ENCODE assay signal across 7 cellular contexts in the genomic region with DNA sequence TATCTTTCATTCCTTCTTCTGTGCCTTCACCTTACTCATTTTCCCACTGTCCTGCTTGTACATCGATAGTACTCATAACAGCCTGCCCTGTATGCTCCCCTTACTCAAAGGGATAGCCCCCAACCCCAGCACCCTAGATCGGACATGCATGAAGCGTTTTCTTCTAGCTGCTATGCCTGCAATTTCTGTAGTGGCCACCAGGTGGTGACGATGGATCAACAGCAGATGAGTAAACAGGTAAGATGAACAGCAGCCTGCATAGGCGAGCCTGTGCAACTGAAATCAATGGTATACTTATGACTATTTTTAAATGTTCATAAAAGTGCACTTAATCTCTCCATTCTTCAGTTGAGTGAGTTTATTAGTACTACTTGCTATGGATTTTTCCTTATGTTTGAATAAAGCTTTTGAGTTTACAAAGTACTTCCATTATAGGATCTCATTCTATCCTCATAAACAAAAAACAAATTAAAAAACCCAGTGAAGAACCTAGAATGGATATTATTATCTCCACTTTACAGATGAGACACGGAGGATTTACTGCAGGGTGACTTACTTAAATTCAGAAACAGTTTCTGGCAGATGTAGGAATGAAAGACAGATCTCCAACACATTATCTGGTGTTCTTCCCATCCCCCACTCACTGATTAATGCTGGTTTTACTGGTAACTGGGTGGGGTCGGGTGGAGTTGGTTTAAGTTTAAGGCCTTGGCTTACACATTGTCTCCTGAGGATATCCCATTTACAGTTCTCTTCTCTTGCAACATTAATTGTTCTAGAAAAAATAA.
DNase-seq lines count a peak whose midpoint lies in the region; ATAC-seq and TF ChIP-seq lines count a peak whose summit lies in the region.

No MANE protein-coding gene starts in this region.

- intact Hi-C loops in left ventricle myocardium inferior (cut with micrococcal nuclease): no loop called here

- peak; percentile 68 for TF ChIP-seq RAD21 in Ishikawa (IDR thresholded peaks at IDR 0.05; ENCODE audit: low read depth)

- TF ChIP-seq EP300 in Ishikawa (IDR thresholded peaks at IDR 0.05; ENCODE audit: borderline replicate concordance): no peak

- no peaks in the 10 kb centered on the region for H3K4me1 ChIP-seq in left ventricle myocardium inferior

- TF ChIP-seq CTCF in GM06990 (IDR thresholded peaks at IDR 0.05; ENCODE audit: insufficient read depth, low read length, poor library complexity, severe bottlenecking) (peak; percentile 78), left ventricle myocardium inferior (IDR thresholded peaks at IDR 0.05; ENCODE audit: borderline replicate concordance) (peak; percentile 62)

- H3K27me3 ChIP-seq in GM06990 (replicated peaks; ENCODE audit: control insufficient read depth, insufficient read depth, low read length) (no peaks in the 10 kb centered on the region), left ventricle myocardium inferior (ENCODE audit: low read depth) (no peaks in the 10 kb centered on the region)

- peaks cover 16% of the 10 kb centered on the region for H3K9me3 ChIP-seq in left ventricle myocardium inferior (replicated peaks)

- no peak overlapping the region for H3K27ac ChIP-seq in left ventricle myocardium inferior (replicated peaks)

- DNase-seq in GM06990 (ENCODE audit: extremely low read depth, insufficient read length) (peak; percentile 28), left ventricle myocardium inferior (no peak), T-helper 9 cell (no peak)
- peak; percentile 53 to 56 for DNase-seq in activated CD4-positive, alpha-beta T cell treated with anti-CD3 and anti-CD28 coated beads, Interleukin-2, amount 50 U/mL, for 48 hours
- DNase-seq in stimulated activated CD4-positive, alpha-beta T cell treated with anti-CD3 and anti-CD28 coated beads, Interleukin-2, amount 100 ng/mL, for 24 hours: peak; percentile 26 to 60

- H3K4me3 ChIP-seq in GM06990 (replicated peaks; ENCODE audit: low read depth, low read length) (no peak overlapping the region), left ventricle myocardium inferior (no peak overlapping the region)

- ATAC-seq in HG02642 (IDR thresholded peaks at IDR 0.05; ENCODE audit: poor library complexity, unreplicated experiment): no peak

- H3K36me3 ChIP-seq in GM06990 (ENCODE audit: control insufficient read depth, insufficient read depth, low read length) (no peaks in the 10 kb centered on the region), left ventricle myocardium inferior (peaks cover 5% of the 10 kb centered on the region)

TF ChIP-seq in Ishikawa, 13 proteins besides CTCF, POLR2A, EP300 and RAD21:
- TF ChIP-seq, protein P1, sequence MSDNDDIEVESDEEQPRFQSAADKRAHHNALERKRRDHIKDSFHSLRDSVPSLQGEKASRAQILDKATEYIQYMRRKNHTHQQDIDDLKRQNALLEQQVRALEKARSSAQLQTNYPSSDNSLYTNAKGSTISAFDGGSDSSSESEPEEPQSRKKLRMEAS (IDR thresholded peaks at IDR 0.05): no peak
- TF ChIP-seq YY1 (IDR thresholded peaks at IDR 0.05; ENCODE audit: low read depth) (no peak), ZBTB7A (IDR thresholded peaks at IDR 0.05; ENCODE audit: low read depth) (no peak), TEAD4 (IDR thresholded peaks at IDR 0.05) (no peak), EGR1 (IDR thresholded peaks at IDR 0.05) (no peak), TAF1 (IDR thresholded peaks at IDR 0.05; ENCODE audit: low read depth) (no peak)
- TF ChIP-seq, protein P2, sequence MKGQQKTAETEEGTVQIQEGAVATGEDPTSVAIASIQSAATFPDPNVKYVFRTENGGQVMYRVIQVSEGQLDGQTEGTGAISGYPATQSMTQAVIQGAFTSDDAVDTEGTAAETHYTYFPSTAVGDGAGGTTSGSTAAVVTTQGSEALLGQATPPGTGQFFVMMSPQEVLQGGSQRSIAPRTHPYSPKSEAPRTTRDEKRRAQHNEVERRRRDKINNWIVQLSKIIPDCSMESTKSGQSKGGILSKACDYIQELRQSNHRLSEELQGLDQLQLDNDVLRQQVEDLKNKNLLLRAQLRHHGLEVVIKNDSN (IDR thresholded peaks at IDR 0.05): no peak

Comparison
In these comparisons a context has a peak if more than half of its experiments do, and no peak if none do; other contexts are left out.
1. DNase-seq: peak in GM06990 (single experiment), activated CD4-positive, alpha-beta T cell treated with anti-CD3 and anti-CD28 coated beads, Interleukin-2, amount 50 U/mL, for 48 hours (2 of 2) and stimulated activated CD4-positive, alpha-beta T cell treated with anti-CD3 and anti-CD28 coated beads, Interleukin-2, amount 100 ng/mL, for 24 hours (2 of 2); none in left ventricle myocardium inferior (single experiment) and T-helper 9 cell (single experiment).